In the genomic region with DNA sequence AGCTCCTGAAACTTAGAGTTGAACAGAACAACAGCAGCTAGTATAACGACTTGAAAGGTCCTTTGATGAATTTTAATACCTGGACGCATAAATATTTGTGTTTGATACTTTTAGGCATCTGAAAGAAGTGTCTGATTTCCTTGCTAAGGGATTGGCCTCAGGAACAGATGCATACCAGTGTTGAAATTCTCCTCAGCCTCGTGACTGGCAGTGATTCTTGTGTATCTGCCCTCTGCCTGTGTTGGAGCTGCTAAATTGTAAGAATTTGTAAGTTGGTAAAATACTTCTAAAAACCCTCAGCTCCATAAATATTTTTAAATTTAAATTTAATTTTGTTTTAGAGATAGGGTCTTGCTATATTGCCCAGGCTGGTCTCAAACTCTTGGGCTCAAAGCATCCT, we compare ENCODE assay signal across 1 cellular context.
TF ChIP-seq lines count a peak whose summit lies in the region.

No MANE protein-coding gene starts in this region.

TF ChIP-seq in A549, 52 proteins besides CTCF, POLR2A, EP300 and RAD21 (continued from another document):
- TF ChIP-seq, protein P1, sequence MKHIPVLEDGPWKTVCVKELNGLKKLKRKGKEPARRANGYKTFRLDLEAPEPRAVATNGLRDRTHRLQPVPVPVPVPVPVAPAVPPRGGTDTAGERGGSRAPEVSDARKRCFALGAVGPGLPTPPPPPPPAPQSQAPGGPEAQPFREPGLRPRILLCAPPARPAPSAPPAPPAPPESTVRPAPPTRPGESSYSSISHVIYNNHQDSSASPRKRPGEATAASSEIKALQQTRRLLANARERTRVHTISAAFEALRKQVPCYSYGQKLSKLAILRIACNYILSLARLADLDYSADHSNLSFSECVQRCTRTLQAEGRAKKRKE (CRISPR knock-in tag; IDR thresholded peaks at IDR 0.05; ENCODE audit: low read depth) = no peak
- TF ChIP-seq MAFK (IDR thresholded peaks at IDR 0.05; ENCODE audit: partially characterized antibody) = no peak
- no peak for TF ChIP-seq HEYL (CRISPR knock-in tag; IDR thresholded peaks at IDR 0.05)
- no peak for TF ChIP-seq SREBF2 (IDR thresholded peaks at IDR 0.05)
- TF ChIP-seq, protein P2, sequence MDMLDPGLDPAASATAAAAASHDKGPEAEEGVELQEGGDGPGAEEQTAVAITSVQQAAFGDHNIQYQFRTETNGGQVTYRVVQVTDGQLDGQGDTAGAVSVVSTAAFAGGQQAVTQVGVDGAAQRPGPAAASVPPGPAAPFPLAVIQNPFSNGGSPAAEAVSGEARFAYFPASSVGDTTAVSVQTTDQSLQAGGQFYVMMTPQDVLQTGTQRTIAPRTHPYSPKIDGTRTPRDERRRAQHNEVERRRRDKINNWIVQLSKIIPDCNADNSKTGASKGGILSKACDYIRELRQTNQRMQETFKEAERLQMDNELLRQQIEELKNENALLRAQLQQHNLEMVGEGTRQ (IDR thresholded peaks at IDR 0.05) = no peak
- TF ChIP-seq, protein P3, sequence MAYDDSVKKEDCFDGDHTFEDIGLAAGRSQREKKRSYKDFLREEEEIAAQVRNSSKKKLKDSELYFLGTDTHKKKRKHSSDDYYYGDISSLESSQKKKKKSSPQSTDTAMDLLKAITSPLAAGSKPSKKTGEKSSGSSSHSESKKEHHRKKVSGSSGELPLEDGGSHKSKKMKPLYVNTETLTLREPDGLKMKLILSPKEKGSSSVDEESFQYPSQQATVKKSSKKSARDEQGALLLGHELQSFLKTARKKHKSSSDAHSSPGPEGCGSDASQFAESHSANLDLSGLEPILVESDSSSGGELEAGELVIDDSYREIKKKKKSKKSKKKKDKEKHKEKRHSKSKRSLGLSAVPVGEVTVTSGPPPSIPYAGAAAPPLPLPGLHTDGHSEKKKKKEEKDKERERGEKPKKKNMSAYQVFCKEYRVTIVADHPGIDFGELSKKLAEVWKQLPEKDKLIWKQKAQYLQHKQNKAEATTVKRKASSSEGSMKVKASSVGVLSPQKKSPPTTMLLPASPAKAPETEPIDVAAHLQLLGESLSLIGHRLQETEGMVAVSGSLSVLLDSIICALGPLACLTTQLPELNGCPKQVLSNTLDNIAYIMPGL (CRISPR knock-in tag; IDR thresholded peaks at IDR 0.05; ENCODE audit: borderline replicate concordance) = no peak
- TF ChIP-seq HOXB13 (CRISPR knock-in tag; IDR thresholded peaks at IDR 0.05; ENCODE audit: low read depth) = no peak
- TF ChIP-seq PHF8 (IDR thresholded peaks at IDR 0.05; ENCODE audit: borderline replicate concordance, low read depth) = no peak
- TF ChIP-seq CEBPB (IDR thresholded peaks at IDR 0.05) = no peak
- TF ChIP-seq NR3C1 (IDR thresholded peaks at IDR 0.05) = no peak
- no peak for TF ChIP-seq BHLHE40 (IDR thresholded peaks at IDR 0.05; ENCODE audit: low read depth, low read length)
- TF ChIP-seq CBX8 (IDR thresholded peaks at IDR 0.05) = no peak
- no peak for TF ChIP-seq SMC3 (IDR thresholded peaks at IDR 0.05)
- TF ChIP-seq POLR2AphosphoS2 (conservative IDR thresholded peaks at IDR 0.05; ENCODE audit: low read length) = no peak
- TF ChIP-seq JUNB (IDR thresholded peaks at IDR 0.05) = no peak
- no peak for TF ChIP-seq ZFP36 (IDR thresholded peaks at IDR 0.05; ENCODE audit: borderline replicate concordance, partially characterized antibody)
TF ChIP-seq in A549: peak in this region for 0.
